In the genomic region with DNA sequence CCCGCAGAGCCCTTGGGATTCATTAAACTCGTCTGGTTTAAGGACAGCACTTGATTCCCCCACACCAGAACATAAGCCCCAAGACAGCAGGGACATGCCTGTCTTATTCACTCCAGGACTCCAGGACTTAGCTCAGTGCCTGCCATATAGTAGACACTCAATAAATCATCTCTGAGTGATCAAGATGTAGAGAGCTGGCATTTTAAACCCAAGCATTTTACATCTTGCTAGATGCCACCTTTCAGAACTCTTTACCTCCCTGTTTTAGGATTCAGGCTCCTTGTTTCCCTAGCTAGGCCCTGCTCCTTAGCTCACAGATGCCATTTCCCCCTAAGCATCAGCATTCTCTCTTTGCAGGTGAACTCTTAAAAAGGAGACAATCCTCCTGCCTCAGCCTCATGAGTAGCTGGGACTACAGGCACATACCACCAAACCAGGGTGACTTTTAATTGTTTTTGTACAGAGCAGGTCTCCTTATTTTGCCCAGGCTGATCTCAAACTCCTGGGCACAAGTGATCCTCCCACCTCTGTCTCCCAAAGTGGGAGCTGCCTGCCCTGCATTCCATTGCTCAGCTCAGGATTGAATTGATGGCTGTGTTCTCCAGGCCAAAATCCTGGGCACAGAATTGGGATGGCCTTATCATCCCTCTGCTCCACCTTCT, we compare ENCODE assay signal across 15 cellular contexts.
"Had no signal": no experiment of that assay in that cellular context is flagged by ENCODE, and none has a peak within 500 bp of the region (broad histone marks: within the 10 kb centered on the region; RNA-seq: fewer than 3 reads in every experiment).

No MANE protein-coding gene starts in this region.

- H3K36me3 ChIP-seq: gastrocnemius medialis, left lung, right atrium auricular region, upper lobe of left lung had no signal

- H3K9me3 ChIP-seq: gastrocnemius medialis, left lung, right atrium auricular region, upper lobe of left lung had no signal

- H3K27ac ChIP-seq: gastrocnemius medialis, left lung, right atrium auricular region, upper lobe of left lung, VCaP had no signal

- H3K4me1 ChIP-seq: gastrocnemius medialis had no signal

- H3K4me1 Mint-ChIP-seq: activated naive CD4-positive, alpha-beta T cell treated with anti-CD3 and anti-CD28 coated beads, Interleukin-2, amount 50 U/mL, for 24 hours had no signal

- H3K27me3 ChIP-seq: gastrocnemius medialis, left lung, right atrium auricular region, upper lobe of left lung had no signal

- H3K9me3 Mint-ChIP-seq: activated CD4-positive, alpha-beta memory T cell treated with anti-CD3 and anti-CD28 coated beads for 36 hours; activated naive CD4-positive, alpha-beta T cell treated with anti-CD3 and anti-CD28 coated beads, Interleukin-2, amount 50 U/mL, for 24 hours had no signal

- ATAC-seq: activated CD8-positive, alpha-beta memory T cell treated with anti-CD3 and anti-CD28 coated beads, Interleukin-2, amount 10 ng/mL, durations not matched to agents 7 days and 5 days; gastrocnemius medialis; left lung had no signal

- H3K36me3 Mint-ChIP-seq: activated CD4-positive, alpha-beta memory T cell treated with anti-CD3 and anti-CD28 coated beads for 36 hours; activated CD8-positive, alpha-beta memory T cell treated with anti-CD3 and anti-CD28 coated beads, Interleukin-2, amount 10 ng/mL, durations not matched to agents 7 days and 5 days; activated naive CD4-positive, alpha-beta T cell treated with anti-CD3 and anti-CD28 coated beads, Interleukin-2, amount 50 U/mL, for 24 hours; naive B cell had no signal

- H3K4me3 ChIP-seq: gastrocnemius medialis, left lung, right atrium auricular region, upper lobe of left lung had no signal

- H3K27ac Mint-ChIP-seq: activated CD4-positive, alpha-beta memory T cell treated with anti-CD3 and anti-CD28 coated beads for 36 hours; activated CD8-positive, alpha-beta memory T cell treated with anti-CD3 and anti-CD28 coated beads, Interleukin-2, amount 10 ng/mL, durations not matched to agents 7 days and 5 days had no signal

- DNase-seq: activated CD4-positive, alpha-beta memory T cell treated with anti-CD3 and anti-CD28 coated beads for 36 hours; activated CD4-positive, alpha-beta T cell treated with anti-CD3 and anti-CD28 coated beads for 1 hour; activated CD8-positive, alpha-beta memory T cell treated with anti-CD3 and anti-CD28 coated beads, Interleukin-2, amount 10 ng/mL, durations not matched to agents 7 days and 5 days; activated T-cell treated with anti-CD3 and anti-CD28 coated beads, Interleukin-2, amount 50 U/mL, for 1 hour; cerebellar nuclear complex; effector memory CD4-positive, alpha-beta T cell; gastrocnemius medialis; left lung; naive B cell; stimulated activated CD4-positive, alpha-beta T cell treated with anti-CD3 and anti-CD28 coated beads, Interleukin-2, amount 100 ng/mL, for 48 hours; stimulated activated naive CD4-positive, alpha-beta T cell treated with Interleukin-2 at 50 U/mL for 16 hours; upper lobe of left lung had no signal

- H3K4me3 Mint-ChIP-seq: activated CD4-positive, alpha-beta memory T cell treated with anti-CD3 and anti-CD28 coated beads for 36 hours; activated CD8-positive, alpha-beta memory T cell treated with anti-CD3 and anti-CD28 coated beads, Interleukin-2, amount 10 ng/mL, durations not matched to agents 7 days and 5 days; activated naive CD4-positive, alpha-beta T cell treated with anti-CD3 and anti-CD28 coated beads, Interleukin-2, amount 50 U/mL, for 24 hours had no signal
